Comparison of ENCODE assay signal across 9 cellular contexts in genomic region chr9:134059661-134060395, GRCh38. TPM values are rescaled to one million over a fixed set of nuclear protein-coding genes. Genes with fewer than 3 reads are reported as not detected.
DNase-seq lines count a peak whose midpoint lies in the region; ATAC-seq, FAIRE-seq and TF ChIP-seq lines count a peak whose summit lies in the region.
"Had no signal": no experiment of that assay in that cellular context is flagged by ENCODE, and none has a peak within 500 bp of the region (broad histone marks: within the 10 kb centered on the region; RNA-seq: fewer than 3 reads in every experiment).

No MANE protein-coding gene starts in this region.

- no peaks in the 10 kb centered on the region for H3K27me3 ChIP-seq in H1 (replicated peaks in 1 of 4; ENCODE audit: control insufficient read depth in 3 of 4, extremely low read depth in 1 of 4, insufficient read depth in 3 of 4, low read length in 3 of 4)

- TF ChIP-seq CTCF in H1 (IDR thresholded peaks at IDR 0.05; ENCODE audit: control extremely low read depth in 1 of 3, insufficient read depth in 1 of 3, low read depth in 1 of 3, low read length in 3 of 3) (peak in 1 of 3 experiments; percentile 26; a peak in 2 of 4 replicates), type B pancreatic cell (conservative IDR thresholded peaks at IDR 0.05) (peak; percentile 45)

- no peak overlapping the region for H3K4ac ChIP-seq in H1 (replicated peaks; ENCODE audit: insufficient read length, low read depth, low read length)

- H3K27ac Mint-ChIP-seq in type B pancreatic cell: no peak overlapping the region

- no peak overlapping the region for H3K9ac ChIP-seq in H1 (replicated peaks in 1 of 4; ENCODE audit: extremely low read depth in 1 of 4, low read depth in 3 of 4, low read length in 3 of 4)
- H3K9ac ChIP-seq: parathyroid adenoma had no signal

- H3K79me2 ChIP-seq in H1 (ENCODE audit: control insufficient read depth in 1 of 2, insufficient read depth in 2 of 2, low read length in 2 of 2): peaks cover 31 to 100% of the 10 kb centered on the region in 2 experiments

- H3K14ac ChIP-seq in H1 (ENCODE audit: insufficient read length): no peak overlapping the region

- ATAC-seq in GM18508 (IDR thresholded peaks at IDR 0.05; ENCODE audit: insufficient read depth, unreplicated experiment) (peak; percentile 60), GM21825 (IDR thresholded peaks at IDR 0.05; ENCODE audit: unreplicated experiment) (peak; percentile 70), GM21360 (IDR thresholded peaks at IDR 0.05; ENCODE audit: unreplicated experiment) (no peak)

- H3K23ac ChIP-seq in H1 (ENCODE audit: insufficient read length): no peak overlapping the region

- H3K36me3 Mint-ChIP-seq in type B pancreatic cell: no peaks in the 10 kb centered on the region

- no peak overlapping the region for H2AK5ac ChIP-seq in H1 (ENCODE audit: low read depth, low read length)

- DNase-seq in MV-4-11 (lab: John Stamatoyannopoulos, UW) (peak; percentile 98), H1 (ENCODE audit: low read depth in 1 of 2, low spot score in 2 of 2) (peak in 1 of 2 experiments; percentile 49), type B pancreatic cell (ENCODE audit: extremely low spot score, unreplicated experiment) (no peak), NCI-H774 (lab: John Stamatoyannopoulos, UW) (no peak), A172 (ENCODE audit: low spot score) (no peak)

- H3K4me3 Mint-ChIP-seq in type B pancreatic cell: no peak overlapping the region

- no peak overlapping the region for H3K4me2 ChIP-seq in H1 (ENCODE audit: insufficient read depth in 1 of 2, low read depth in 2 of 2, low read length in 2 of 2)

- H2BK12ac ChIP-seq in H1 (ENCODE audit: low read depth, low read length): no peak overlapping the region

- POLR2A ChIA-PET in H1 (lab: Charles Lee; ENCODE audit: partially characterized antibody): interaction anchor here (0.6 kb wide), 1 partner anchor 343 kb away, joined by 4 read pairs; no protein-coding TSS in a partner anchor

- WGBS in H1 (ENCODE audit: extremely low coverage in 1 of 2, insufficient coverage in 1 of 2, insufficient read length in 1 of 2, insufficient replicate concordance in 2 of 2, low coverage in 1 of 2, low lambda C conversion rate in 2 of 2, missing lambda C conversion rate in 1 of 2), 2 experiments: 90% methylated on average over 15 of the region's 17 CpGs; no CpG with 5 or more reads in 1 of the 2 experiments

- H4K5ac ChIP-seq in H1 (ENCODE audit: insufficient read length, low read depth, low read length): no peak overlapping the region

- TF ChIP-seq EP300 in H1 (IDR thresholded peaks at IDR 0.05; ENCODE audit: borderline replicate concordance in 1 of 2, low read depth in 2 of 2, low read length in 2 of 2): no peak

- no peak for TF ChIP-seq POLR2A in H1 (IDR thresholded peaks at IDR 0.05; ENCODE audit: control extremely low read depth in 1 of 2, low read depth in 2 of 2, low read length in 2 of 2)

- peaks cover 31% of the 10 kb centered on the region for H3K4me1 Mint-ChIP-seq in type B pancreatic cell (ENCODE audit: unreplicated experiment)

- CTCF ChIA-PET in H1 (lab: Charles Lee; ENCODE audit: partially characterized antibody): no interaction called here

- no peaks in the 10 kb centered on the region; the same call in 1 of the 2 replicates for H3K23me2 ChIP-seq in H1 (ENCODE audit: low read depth, low read length)

- no peak overlapping the region for H3K56ac ChIP-seq in H1 (replicated peaks; ENCODE audit: insufficient read length, low read depth, low read length)

- H2BK20ac ChIP-seq in H1 (ENCODE audit: low read length): no peak overlapping the region

- H2BK5ac ChIP-seq in H1 (ENCODE audit: low read depth, low read length): no peak overlapping the region

- no peak for FAIRE-seq in H1 (lab: Jason Lieb, UNC)

- no peak overlapping the region for H2BK120ac ChIP-seq in H1 (replicated peaks; ENCODE audit: low read depth, low read length)

- H3K27me3 Mint-ChIP-seq in type B pancreatic cell: no peaks in the 10 kb centered on the region

- no peak for TF ChIP-seq RAD21 in H1 (IDR thresholded peaks at IDR 0.05 in 1 of 2, conservative IDR thresholded peaks at IDR 0.05 in 1 of 2; ENCODE audit: low read depth in 2 of 2, low read length in 2 of 2)

- H3K36me3 ChIP-seq in H1 (ENCODE audit: control insufficient read depth in 2 of 4, insufficient read depth in 4 of 4, low read length in 3 of 4): no peaks in the 10 kb centered on the region; a peak in 1 of 8 replicates

- H3K4me1 ChIP-seq in H1 (replicated peaks in 1 of 4; ENCODE audit: control insufficient read depth in 3 of 4, insufficient read depth in 4 of 4, low read length in 3 of 4): peaks cover 0 to 17% (median 8%) of the 10 kb centered on the region in 4 experiments; a peak in 5 of 7 replicates

- no peak overlapping the region for H4K91ac ChIP-seq in H1 (replicated peaks; ENCODE audit: insufficient read length, low read length)

- no peak overlapping the region for H3K27ac ChIP-seq in H1 (ENCODE audit: low read depth, low read length)
- H3K27ac ChIP-seq: parathyroid adenoma had no signal

- no peak overlapping the region for H3K18ac ChIP-seq in H1 (ENCODE audit: extremely low read depth, low read length)

- peaks cover 70 to 75% of the 10 kb centered on the region in 2 experiments for H4K20me1 ChIP-seq in H1 (replicated peaks in 1 of 2; ENCODE audit: control insufficient read depth in 1 of 2, insufficient read depth in 2 of 2, low read length in 2 of 2)

- peaks cover 46% of the 10 kb centered on the region for H3K79me1 ChIP-seq in H1 (ENCODE audit: low read depth, low read length)

- H2AFZ ChIP-seq in H1 (ENCODE audit: low read length): no peak overlapping the region
- H2AFZ ChIP-seq: parathyroid adenoma had no signal

- H3K4me3 ChIP-seq in H1 (ENCODE audit: extremely low read depth in 1 of 4, insufficient read depth in 2 of 4, low read depth in 3 of 4, low read length in 4 of 4): no peak overlapping the region

- H4K8ac ChIP-seq in H1 (ENCODE audit: extremely low read depth, insufficient read depth, low read length): peak overlapping the region; percentile 62; the same call in 1 of the 2 replicates

- H3K9me3 Mint-ChIP-seq in type B pancreatic cell: no peaks in the 10 kb centered on the region

- no peaks in the 10 kb centered on the region for H3K9me3 ChIP-seq in H1 (ENCODE audit: insufficient read depth in 2 of 2, low read depth in 1 of 2, low read length in 1 of 2)

- H2BK15ac ChIP-seq in H1 (ENCODE audit: low read length): no peak overlapping the region

TF ChIP-seq in H1, 55 proteins besides CTCF, POLR2A, EP300 and RAD21 (continues in another document):
- TF ChIP-seq MAFK (IDR thresholded peaks at IDR 0.05; ENCODE audit: low read depth, low read length) (no peak), CBX8 (IDR thresholded peaks at IDR 0.05; ENCODE audit: borderline replicate concordance, low read depth, low read length) (no peak), CTBP2 (IDR thresholded peaks at IDR 0.05; ENCODE audit: borderline replicate concordance, insufficient read depth, insufficient read length, low read length) (no peak), ZNF274 (IDR thresholded peaks at IDR 0.05; ENCODE audit: borderline replicate concordance, extremely low read depth, low read length) (no peak), E2F6 (IDR thresholded peaks at IDR 0.05) (no peak), CHD1 (IDR thresholded peaks at IDR 0.05; ENCODE audit: low read depth, low read length) (no peak), ATF2 (IDR thresholded peaks at IDR 0.05; ENCODE audit: low read length) (no peak), JUND (IDR thresholded peaks at IDR 0.05; ENCODE audit: low read length) (no peak)

RNA-seq across cellular contexts. Expression of gene BRD3, which starts 8.0 kb away (rescaled TPM):
- total RNA-seq in H1 (2021; fragmentation: NEBNext Ultra II Directional; extraction: Animal tissue kit (Norgen Biotek cat#: 25700)): 82.7 and 87.8 TPM in 2 replicates
- polyA plus RNA-seq in H1 (2011; rRNA removed): 31.0 and 38.4 TPM in 2 replicates
- polyA plus RNA-seq in H1 (2011; cell fraction: cytosol; rRNA removed): 15.4 TPM
- 36.5 TPM for polyA plus RNA-seq in H1 (2011; cell fraction: nucleus; rRNA removed)
- 46.3 to 49.6 TPM (median 47.8 TPM) in 4 replicates for polyA plus RNA-seq in H1 (2012, experiment 1 of 2)
- 24.5 TPM for polyA plus RNA-seq in H1 (2012, experiment 2 of 2)
- 34.4 TPM for polyA plus RNA-seq in H1 (2013, experiment 1 of 2)
- polyA plus RNA-seq in H1 (2013, experiment 2 of 2): 34.5 TPM
- 15.6 and 21.7 TPM in 2 replicates for polyA minus RNA-seq in H1 (2011; rRNA and poly(A)+ RNA removed)
- 51.7 TPM for polyA minus RNA-seq in H1 (2011; cell fraction: cytosol; rRNA and poly(A)+ RNA removed)
- 35.8 TPM for polyA minus RNA-seq in H1 (2011; cell fraction: nucleus; rRNA and poly(A)+ RNA removed)
- 59.8 and 72.4 TPM in 2 replicates for total RNA-seq in type B pancreatic cell (ENCODE audit: low replicate concordance)
- 5.6 and 14.9 TPM in 2 replicates for total RNA-seq in A172 (2014; rRNA removed; shearing (Covaris generic))

RNA-seq across cellular contexts. Expression of gene BRD3OS, which starts 34.5 kb away (rescaled TPM):
- total RNA-seq in H1 (2021; fragmentation: NEBNext Ultra II Directional; extraction: Animal tissue kit (Norgen Biotek cat#: 25700)): 17.2 and 20.2 TPM in 2 replicates
- polyA plus RNA-seq in H1 (2011; rRNA removed): 12.7 and 13.6 TPM in 2 replicates
- polyA plus RNA-seq in H1 (2011; cell fraction: cytosol; rRNA removed): 13.0 TPM
- 11.0 TPM for polyA plus RNA-seq in H1 (2011; cell fraction: nucleus; rRNA removed)
- 12.5 to 16.9 TPM (median 14.6 TPM) in 4 replicates for polyA plus RNA-seq in H1 (2012, experiment 1 of 2)
- polyA plus RNA-seq in H1 (2012, experiment 2 of 2): 17.3 TPM
- polyA plus RNA-seq in H1 (2013, experiment 1 of 2): 11.6 TPM
- 12.4 TPM for polyA plus RNA-seq in H1 (2013, experiment 2 of 2)
- polyA minus RNA-seq in H1 (2011; rRNA and poly(A)+ RNA removed): 6.7 and 9.0 TPM in 2 replicates
- polyA minus RNA-seq in H1 (2011; cell fraction: cytosol; rRNA and poly(A)+ RNA removed): 10.8 TPM
- polyA minus RNA-seq in H1 (2011; cell fraction: nucleus; rRNA and poly(A)+ RNA removed): 7.3 TPM
- 17.0 and 24.0 TPM in 2 replicates for total RNA-seq in type B pancreatic cell (ENCODE audit: low replicate concordance)
- 29.1 and 31.5 TPM in 2 replicates for total RNA-seq in A172 (2014; rRNA removed; shearing (Covaris generic))
